8 cellular contexts compared by ENCODE assay signal in genomic region chr1:87269921-87270320, GRCh38.
"Had no signal": no experiment of that assay in that cellular context is flagged by ENCODE, and none has a peak within 500 bp of the region (broad histone marks: within the 10 kb centered on the region; RNA-seq: fewer than 3 reads in every experiment).

No MANE protein-coding gene starts in this region.

- ATAC-seq: GM12878 had no signal

- DNase-seq: GDM1, GF-D8 had no signal

- H3K4me3 ChIP-seq: GM12878 had no signal

- FAIRE-seq: G401.6, GM12878, GM12891, GM12892, GM18507, GM19239 had no signal
